ENCODE assay signal across 8 cellular contexts in genomic region chrX:19799319-19800182, GRCh38.
DNase-seq lines count a peak whose midpoint lies in the region; ATAC-seq and TF ChIP-seq lines count a peak whose summit lies in the region.

No MANE protein-coding gene starts in this region.

- DNase-seq in DMS 273 treated with DMSO at 0.1 percent for 48 hours (lab: John Stamatoyannopoulos, UW) (peak; percentile 67), NCI-H510A (lab: John Stamatoyannopoulos, UW) (peak; percentile 11), mesenchymal stem cell (no peak), GOT3 (lab: John Stamatoyannopoulos, UW) (no peak), GM13977 (ENCODE audit: low spot score) (no peak)
- no peak for DNase-seq in activated naive CD8-positive, alpha-beta T cell treated with anti-CD3 and anti-CD28 coated beads, Interleukin-2, amount 10 ng/mL, durations not matched to agents 7 days and 5 days

- no peak overlapping the region for H2BK12ac ChIP-seq in mesenchymal stem cell (ENCODE audit: low read length in 2 of 2)

- in situ Hi-C loops in GM13977 (cut with MboI; ENCODE audit: low pct_unique_long_range_greater_than_20kb, low sequenced_read_pairs, unreplicated experiment): no loop called here

- no peak overlapping the region for H4K91ac ChIP-seq in mesenchymal stem cell (ENCODE audit: low read length)

- no peak overlapping the region for H2AFZ ChIP-seq in mesenchymal stem cell (ENCODE audit: low read depth, low read length)

- H3K14ac ChIP-seq in mesenchymal stem cell (ENCODE audit: low read length in 2 of 2): no peak overlapping the region

- no peaks in the 10 kb centered on the region for H3K27me3 Mint-ChIP-seq in activated naive CD8-positive, alpha-beta T cell treated with anti-CD3 and anti-CD28 coated beads, Interleukin-2, amount 10 ng/mL, durations not matched to agents 7 days and 5 days

- H3K27ac ChIP-seq in mesenchymal stem cell (ENCODE audit: low read length, poor library complexity, severe bottlenecking): no peak overlapping the region

- POLR2A ChIA-PET in activated naive CD8-positive, alpha-beta T cell treated with anti-CD3 and anti-CD28 coated beads, Interleukin-2, amount 10 ng/mL, durations not matched to agents 7 days and 5 days (lab: Charles Lee): interaction anchor here (0.8 to 3.2 kb wide), 10 partner anchors 10 to 88 kb away, joined by 3 to 22 read pairs (median 4); partner anchors contain the start of gene SH3KBP1

- no peaks in the 10 kb centered on the region for H3K9me3 ChIP-seq in mesenchymal stem cell (ENCODE audit: control insufficient read depth, low read length)

- H2AK5ac ChIP-seq in mesenchymal stem cell (ENCODE audit: low read length, severe bottlenecking): no peak overlapping the region

- no peaks in the 10 kb centered on the region for H3K79me1 ChIP-seq in mesenchymal stem cell (replicated peaks; ENCODE audit: low read length, poor library complexity, severe bottlenecking)

- no peaks in the 10 kb centered on the region for H3K9me3 Mint-ChIP-seq in activated naive CD8-positive, alpha-beta T cell treated with anti-CD3 and anti-CD28 coated beads, Interleukin-2, amount 10 ng/mL, durations not matched to agents 7 days and 5 days

- peak overlapping the region; percentile 97 for H3K27ac Mint-ChIP-seq in activated naive CD8-positive, alpha-beta T cell treated with anti-CD3 and anti-CD28 coated beads, Interleukin-2, amount 10 ng/mL, durations not matched to agents 7 days and 5 days

- H3K4me3 Mint-ChIP-seq in activated naive CD8-positive, alpha-beta T cell treated with anti-CD3 and anti-CD28 coated beads, Interleukin-2, amount 10 ng/mL, durations not matched to agents 7 days and 5 days: peak overlapping the region; percentile 95

- H2BK120ac ChIP-seq in mesenchymal stem cell (ENCODE audit: low read depth, low read length): no peak overlapping the region

- peak overlapping the region in 1 of 2 experiments; percentile 56 for H3K4me3 ChIP-seq in mesenchymal stem cell (ENCODE audit: insufficient read depth in 1 of 2, low read depth in 1 of 2, low read length in 2 of 2)

- no peak overlapping the region for H3K4ac ChIP-seq in mesenchymal stem cell (ENCODE audit: low read depth in 1 of 2, low read length in 2 of 2)

- no peaks in the 10 kb centered on the region for H3K4me1 ChIP-seq in mesenchymal stem cell (ENCODE audit: control insufficient read depth, insufficient read depth, low read depth, low read length)

- H2BK15ac ChIP-seq in mesenchymal stem cell (ENCODE audit: low read depth, poor library complexity, severe bottlenecking): no peak overlapping the region

- H3K27me3 ChIP-seq in mesenchymal stem cell (ENCODE audit: control insufficient read depth in 1 of 2, insufficient read depth in 1 of 2, low read length in 2 of 2): peaks cover 0 to 3% of the 10 kb centered on the region in 2 experiments

- H3K36me3 ChIP-seq in mesenchymal stem cell (ENCODE audit: control insufficient read depth in 1 of 2, insufficient read depth in 2 of 2, low read depth in 1 of 2, low read length in 2 of 2): no peaks in the 10 kb centered on the region

- ATAC-seq in activated naive CD8-positive, alpha-beta T cell treated with anti-CD3 and anti-CD28 coated beads, Interleukin-2, amount 10 ng/mL, durations not matched to agents 7 days and 5 days (ENCODE audit: low read depth): peak; percentile 71
- ATAC-seq in GM18517 (IDR thresholded peaks at IDR 0.05; ENCODE audit: unreplicated experiment) (no peak), HG02870 (IDR thresholded peaks at IDR 0.05; ENCODE audit: unreplicated experiment) (no peak)

- 58% methylated on average over 7 of the region's 14 CpGs for WGBS in mesenchymal stem cell

- H3K23ac ChIP-seq in mesenchymal stem cell (ENCODE audit: low read length in 2 of 2): no peak overlapping the region

- no peak overlapping the region for H4K8ac ChIP-seq in mesenchymal stem cell (ENCODE audit: low read length)

- H3K9ac ChIP-seq in mesenchymal stem cell (ENCODE audit: low read length): peak overlapping the region; percentile 64

- no peak overlapping the region for H3K18ac ChIP-seq in mesenchymal stem cell (ENCODE audit: low read depth in 1 of 2, low read length in 2 of 2)

- H3K36me3 Mint-ChIP-seq in activated naive CD8-positive, alpha-beta T cell treated with anti-CD3 and anti-CD28 coated beads, Interleukin-2, amount 10 ng/mL, durations not matched to agents 7 days and 5 days: peaks cover 8% of the 10 kb centered on the region

- no peak overlapping the region for H3K4me2 ChIP-seq in mesenchymal stem cell (ENCODE audit: low read length, poor library complexity, severe bottlenecking)

- H3K4me1 Mint-ChIP-seq in activated naive CD8-positive, alpha-beta T cell treated with anti-CD3 and anti-CD28 coated beads, Interleukin-2, amount 10 ng/mL, durations not matched to agents 7 days and 5 days: peaks cover 55% of the 10 kb centered on the region

- TF ChIP-seq CTCF in GM13977 (IDR thresholded peaks at IDR 0.05; ENCODE audit: extremely low read depth, insufficient read depth, missing control alignments): no peak

- H2BK5ac ChIP-seq in mesenchymal stem cell (ENCODE audit: low read depth, low read length, poor library complexity, severe bottlenecking): no peak overlapping the region

Comparison
In these comparisons a context has a peak if more than half of its experiments do, and no peak if none do; other contexts are left out.
1. DNase-seq: peak in DMS 273 treated with DMSO at 0.1 percent for 48 hours (single experiment) and NCI-H510A (single experiment); none in activated naive CD8-positive, alpha-beta T cell treated with anti-CD3 and anti-CD28 coated beads, Interleukin-2, amount 10 ng/mL, durations not matched to agents 7 days and 5 days (single experiment), mesenchymal stem cell (single experiment), GOT3 (single experiment) and GM13977 (single experiment).